In the genomic region with DNA sequence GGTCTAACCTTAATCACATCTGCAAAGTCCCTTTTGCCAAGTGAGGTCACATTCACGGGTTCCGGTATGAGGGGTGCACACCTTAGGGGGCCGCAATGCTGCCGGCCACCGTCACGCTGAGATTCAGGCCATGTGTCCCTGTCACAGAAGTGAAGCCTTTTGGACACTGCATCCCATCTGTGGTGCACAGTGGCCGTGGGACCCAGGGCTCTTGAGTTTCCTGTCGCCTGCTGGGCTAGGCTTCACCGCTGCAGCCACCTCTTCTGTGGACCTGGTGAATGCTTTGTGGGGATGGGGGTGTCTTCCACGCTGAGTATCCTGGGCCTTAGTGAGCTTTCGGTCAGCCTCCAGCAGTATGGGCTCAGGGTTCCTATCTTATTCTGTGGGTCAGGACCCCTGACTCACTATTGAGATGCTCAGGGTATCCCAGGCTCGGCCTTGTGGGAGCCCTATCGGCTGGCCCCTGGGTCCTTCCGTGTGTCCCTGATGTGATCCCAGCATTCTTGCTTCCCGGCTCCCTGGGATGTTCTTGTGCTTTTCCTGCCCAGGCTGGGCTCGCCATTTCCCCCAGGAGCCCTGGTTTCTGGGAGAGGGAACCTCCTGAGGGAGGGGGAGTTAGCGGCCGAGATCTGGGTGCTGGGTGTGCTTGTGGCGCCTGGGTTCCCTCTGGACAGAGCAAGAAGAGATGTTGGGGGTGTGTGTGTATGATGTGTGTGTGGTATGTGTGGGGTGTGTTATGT, we compare ENCODE assay signal across 13 cellular contexts. TPM values are rescaled to one million over a fixed set of nuclear protein-coding genes. Genes with fewer than 3 reads are reported as not detected.
A peak's percentile ranks its signal among the peaks of the same experiment; 100 is the strongest.
DNase-seq lines count a peak whose midpoint lies in the region; TF ChIP-seq lines count a peak whose summit lies in the region.
"Had no signal": no experiment of that assay in that cellular context is flagged by ENCODE, and none has a peak within 500 bp of the region (broad histone marks: within the 10 kb centered on the region; RNA-seq: fewer than 3 reads in every experiment).

No MANE protein-coding gene starts in this region.

- TF ChIP-seq CTCF in 22Rv1 (IDR thresholded peaks at IDR 0.05) (no peak), glutamatergic neuron (IDR thresholded peaks at IDR 0.05; ENCODE audit: partially characterized antibody, unreplicated experiment) (no peak), nephron progenitor cell (IDR thresholded peaks at IDR 0.05) (no peak), vagina (IDR thresholded peaks at IDR 0.05) (no peak)

- DNase-seq in SJCRH30 (peak; percentile 62 to 80), glutamatergic neuron (peak; percentile 22), nephron progenitor cell (no peak), vagina (ENCODE audit: extremely low spot score in 2 of 2) (no peak)
- DNase-seq in stimulated activated CD4-positive, alpha-beta T cell treated with anti-CD3 and anti-CD28 coated beads, Interleukin-15, amount 100 ng/mL, for 24 hours, result no peak
- DNase-seq in stimulated activated CD4-positive, alpha-beta T cell treated with anti-CD3 and anti-CD28 coated beads, Interleukin-2, amount 100 ng/mL, for 24 hours, result no peak
- DNase-seq: BE2C, KBM-7, NCI-H1105, NCI-H2081 treated with DMSO at 0.1 percent for 48 hours had no signal

- peaks cover 11% of the 10 kb centered on the region for H3K27me3 Mint-ChIP-seq in glutamatergic neuron (ENCODE audit: unreplicated experiment)
- peaks cover 19% of the 10 kb centered on the region for H3K27me3 Mint-ChIP-seq in nephron progenitor cell (ENCODE audit: low read depth, poor library complexity)
- H3K27me3 Mint-ChIP-seq: CD4-positive, alpha-beta memory T cell had no signal

- H3K27ac ChIP-seq in 22Rv1 (peak overlapping the region; percentile 88), SJCRH30 (peak overlapping the region; percentile 94), vagina (no peak overlapping the region)

- H3K27me3 ChIP-seq in SJCRH30, result no peaks in the 10 kb centered on the region
- no peaks in the 10 kb centered on the region for H3K27me3 ChIP-seq in vagina
- H3K27me3 ChIP-seq: BE2C had no signal

- H3K36me3 ChIP-seq in SJCRH30, result no peaks in the 10 kb centered on the region
- no peaks in the 10 kb centered on the region for H3K36me3 ChIP-seq in vagina
- H3K36me3 ChIP-seq: BE2C had no signal

- intact Hi-C loops in vagina (cut with DNase I), result loop anchor here (5.0 kb wide), 1 partner anchor 37 kb away; no protein-coding TSS in a partner anchor

- H3K4me3 Mint-ChIP-seq in glutamatergic neuron (ENCODE audit: unreplicated experiment), result no peak overlapping the region
- no peak overlapping the region for H3K4me3 Mint-ChIP-seq in nephron progenitor cell
- H3K4me3 Mint-ChIP-seq: GM23338 had no signal

- H3K27ac Mint-ChIP-seq in glutamatergic neuron (ENCODE audit: unreplicated experiment) (peak overlapping the region; percentile 88), nephron progenitor cell (peak overlapping the region; percentile 85)

- H3K4me1 ChIP-seq in SJCRH30 (peaks cover 69% of the 10 kb centered on the region), vagina (peaks cover 11% of the 10 kb centered on the region)

- H3K4me3 ChIP-seq in SJCRH30 (peak overlapping the region; percentile 25), vagina (no peak overlapping the region)
- H3K4me3 ChIP-seq: GM23338 had no signal

- H3K36me3 Mint-ChIP-seq in glutamatergic neuron (ENCODE audit: unreplicated experiment) (no peaks in the 10 kb centered on the region), nephron progenitor cell (ENCODE audit: low read depth) (no peaks in the 10 kb centered on the region)

- H3K4me1 Mint-ChIP-seq in glutamatergic neuron (ENCODE audit: low read depth, unreplicated experiment) (peaks cover 25% of the 10 kb centered on the region), nephron progenitor cell (peaks cover 44% of the 10 kb centered on the region)

- H3K9me3 ChIP-seq in SJCRH30 (replicated peaks), result no peaks in the 10 kb centered on the region
- H3K9me3 ChIP-seq in vagina, result no peaks in the 10 kb centered on the region
- H3K9me3 ChIP-seq: BE2C had no signal

- no peak for TF ChIP-seq POLR2A in vagina (IDR thresholded peaks at IDR 0.05)

- peaks cover 5% of the 10 kb centered on the region for H3K9me3 Mint-ChIP-seq in glutamatergic neuron (ENCODE audit: unreplicated experiment)
- H3K9me3 Mint-ChIP-seq in nephron progenitor cell, result no peaks in the 10 kb centered on the region
- H3K9me3 Mint-ChIP-seq: CD4-positive, alpha-beta memory T cell; GM23338 had no signal

RNA-seq across cellular contexts. Expression of a gene that starts 4.9 kb away (rescaled TPM):
- 97.0 and 99.8 TPM in 2 replicates for total RNA-seq in SJCRH30 (2014; rRNA removed; shearing (Covaris generic))
- total RNA-seq in glutamatergic neuron (ENCODE audit: unreplicated experiment) (92.4 TPM), vagina (67.5 TPM)

Comparison
In these comparisons a context has a peak if more than half of its experiments do, and no peak if none do; other contexts are left out.
1. DNase-seq: peak in SJCRH30 (2 of 2) and glutamatergic neuron (single experiment); none in nephron progenitor cell (single experiment), stimulated activated CD4-positive, alpha-beta T cell treated with anti-CD3 and anti-CD28 coated beads, Interleukin-15, amount 100 ng/mL, for 24 hours (single experiment), vagina (0 of 2) and stimulated activated CD4-positive, alpha-beta T cell treated with anti-CD3 and anti-CD28 coated beads, Interleukin-2, amount 100 ng/mL, for 24 hours (0 of 2).